In the genomic region with DNA sequence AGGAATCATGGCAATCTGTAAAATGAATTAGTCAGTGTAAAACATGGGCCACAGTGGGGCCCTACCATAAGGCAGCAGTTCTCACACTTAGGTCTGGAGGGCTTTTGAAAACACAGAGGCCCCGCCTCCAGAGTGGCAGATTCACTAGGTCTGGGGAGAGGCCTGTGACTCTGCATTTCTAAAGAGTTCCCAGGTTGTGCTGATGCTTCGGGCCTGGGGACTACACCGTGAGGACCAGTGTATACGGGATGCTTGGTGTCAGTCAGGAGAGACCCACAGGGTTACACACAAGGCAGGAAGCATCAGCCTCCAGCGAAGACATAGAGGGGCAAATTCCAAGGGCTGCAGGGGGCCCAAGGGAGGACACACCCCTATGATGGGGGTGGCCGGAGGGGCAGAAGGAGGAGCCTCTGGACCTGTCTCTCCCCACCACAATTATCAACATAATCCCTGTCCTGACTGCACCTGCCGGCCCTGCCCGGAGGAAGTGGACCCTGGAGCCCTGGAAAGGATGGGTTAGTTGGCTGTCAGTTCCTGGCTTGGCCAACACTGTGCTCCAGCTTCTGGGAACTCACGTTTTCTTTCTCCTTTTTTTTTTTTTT, we compare ENCODE assay signal across 11 cellular contexts. TPM values are rescaled to one million over a fixed set of nuclear protein-coding genes. Genes with fewer than 3 reads are reported as not detected.
DNase-seq lines count a peak whose midpoint lies in the region; ATAC-seq and TF ChIP-seq lines count a peak whose summit lies in the region.
"Had no signal": no experiment of that assay in that cellular context is flagged by ENCODE, and none has a peak within 500 bp of the region (broad histone marks: within the 10 kb centered on the region; RNA-seq: fewer than 3 reads in every experiment).

No MANE protein-coding gene starts in this region.

- H3K56ac ChIP-seq in IMR-90 (ENCODE audit: extremely low read depth, insufficient read depth, low read length) = no peak overlapping the region

- peak overlapping the region; percentile 51 for H2AK9ac ChIP-seq in IMR-90 (replicated peaks; ENCODE audit: low read depth, low read length, poor library complexity)

- peaks cover 3% of the 10 kb centered on the region; the same call in 1 of the 2 replicates for H3K9me1 ChIP-seq in IMR-90 (ENCODE audit: insufficient read depth, low read length)

- peak overlapping the region; percentile 22 for H3K27ac Mint-ChIP-seq in activated T-cell treated with anti-CD3 and anti-CD28 coated beads, Interleukin-2, amount 50 U/mL, for 72 hours
- H3K27ac Mint-ChIP-seq in naive thymus-derived CD4-positive, alpha-beta T cell = peak overlapping the region in 7 of 9 donors; percentile 67 to 99 (median 90)
- H3K27ac Mint-ChIP-seq: nephron progenitor cell had no signal

- intact Hi-C loops in IMR-90 (cut with micrococcal nuclease) (no loop called here), esophagus squamous epithelium (cut with DNase I) (loop anchor here (10.0 kb wide), 1 partner anchor 153 kb away; no protein-coding TSS in a partner anchor)
- intact Hi-C loops in naive thymus-derived CD4-positive, alpha-beta T cell (cut with micrococcal nuclease) = no loop called here

- in situ Hi-C loops in IMR-90 (cut with MboI; ENCODE audit: low sequenced_read_pairs) = loop anchor here (5.0 to 10.0 kb wide), 2 partner anchors 120 to 153 kb away; partner anchors contain the start of gene PIM1

- H2BK5ac ChIP-seq in IMR-90 (ENCODE audit: low read depth, low read length, poor library complexity, severe bottlenecking) = no peak overlapping the region

- 0 out of 2 replicates have a peak, but pooled peaks cover 3% of the 10 kb centered on the region for H4K20me1 ChIP-seq in IMR-90 (ENCODE audit: insufficient read depth, low read length)

- no peak for TF ChIP-seq POLR2A in IMR-90 (IDR thresholded peaks at IDR 0.05; ENCODE audit: low read depth, low read length)
- TF ChIP-seq POLR2A in esophagus squamous epithelium (IDR thresholded peaks at IDR 0.05) = no peak

- H3K14ac ChIP-seq in IMR-90 (replicated peaks; ENCODE audit: low read depth, low read length) = no peak overlapping the region

- no peak overlapping the region for H3K4me3 ChIP-seq in IMR-90 (ENCODE audit: insufficient read depth, low read depth, low read length)
- no peak overlapping the region for H3K4me3 ChIP-seq in naive thymus-derived CD4-positive, alpha-beta T cell (ENCODE audit: low read length)
- no peak overlapping the region for H3K4me3 ChIP-seq in esophagus squamous epithelium

- peak overlapping the region; percentile 31; the same call in 1 of the 2 replicates for H3K4ac ChIP-seq in IMR-90 (ENCODE audit: low read depth, low read length)

- H4K5ac ChIP-seq in IMR-90 (ENCODE audit: low read depth, low read length) = no peak overlapping the region

- H3K4me1 ChIP-seq in IMR-90 (ENCODE audit: control insufficient read depth, insufficient read depth, low read length) = peaks cover 6% of the 10 kb centered on the region
- H3K4me1 ChIP-seq in naive thymus-derived CD4-positive, alpha-beta T cell (ENCODE audit: control insufficient read depth in 2 of 2, insufficient read depth in 2 of 2, low read length in 2 of 2) = peaks cover 46 to 49% of the 10 kb centered on the region in 2 donors
- H3K4me1 ChIP-seq in esophagus squamous epithelium = peaks cover 46 to 74% (median 50%) of the 10 kb centered on the region in 3 donors

- H3K18ac ChIP-seq in IMR-90 (ENCODE audit: low read depth, low read length) = no peak overlapping the region

- H3K36me3 ChIP-seq in IMR-90 (ENCODE audit: control insufficient read depth, insufficient read depth, low read length) = no peaks in the 10 kb centered on the region
- H3K36me3 ChIP-seq in naive thymus-derived CD4-positive, alpha-beta T cell (ENCODE audit: control insufficient read depth in 2 of 3, insufficient read depth in 3 of 3, low read length in 3 of 3) = no peaks in the 10 kb centered on the region
- H3K36me3 ChIP-seq in esophagus squamous epithelium = no peaks in the 10 kb centered on the region

- peaks cover 66% of the 10 kb centered on the region for H3K4me1 Mint-ChIP-seq in activated T-cell treated with anti-CD3 and anti-CD28 coated beads, Interleukin-2, amount 50 U/mL, for 72 hours (ENCODE audit: low read depth)
- peaks cover 43 to 62% (median 49%) of the 10 kb centered on the region in 7 donors for H3K4me1 Mint-ChIP-seq in naive thymus-derived CD4-positive, alpha-beta T cell

- H3K27me3 ChIP-seq in IMR-90 (ENCODE audit: control insufficient read depth, insufficient read depth, low read length) (no peaks in the 10 kb centered on the region), esophagus squamous epithelium (no peaks in the 10 kb centered on the region)
- no peaks in the 10 kb centered on the region for H3K27me3 ChIP-seq in naive thymus-derived CD4-positive, alpha-beta T cell (ENCODE audit: control insufficient read depth in 2 of 2, insufficient read depth in 2 of 2, low read length in 2 of 2)
- H3K27me3 ChIP-seq: dorsolateral prefrontal cortex had no signal

- no TSS peak for BruUV-seq in IMR-90 (replicated peaks; lab: Mats Ljungman, UMichigan)

- H4K8ac ChIP-seq in IMR-90 (ENCODE audit: low read depth in 2 of 2, low read length in 2 of 2) = no peak overlapping the region

- no peaks in the 10 kb centered on the region for H3K79me1 ChIP-seq in IMR-90 (ENCODE audit: low read depth in 1 of 2, low read length in 2 of 2)

- 76% methylated on average over 4 of the region's 9 CpGs; no CpG with 5 or more reads in 1 of the 2 experiments for WGBS in IMR-90 (ENCODE audit: extremely low coverage in 2 of 2, insufficient read length in 1 of 2), 2 experiments
- WGBS in esophagus squamous epithelium, 2 donors = 65% methylated on average over 8 to 9 of the region's 9 CpGs

- H3K9me3 ChIP-seq in IMR-90 (ENCODE audit: control insufficient read depth, insufficient read depth, low read length) = no peaks in the 10 kb centered on the region
- no peaks in the 10 kb centered on the region for H3K9me3 ChIP-seq in naive thymus-derived CD4-positive, alpha-beta T cell (ENCODE audit: control insufficient read depth in 2 of 3, low read length in 3 of 3)
- H3K9me3 ChIP-seq in esophagus squamous epithelium = no peaks in the 10 kb centered on the region

- 0 out of 2 replicates have a peak overlapping the region, but pooled peaks have one; percentile 57 for H2BK20ac ChIP-seq in IMR-90 (ENCODE audit: low read depth, low read length)

- no peaks in the 10 kb centered on the region for H3K27me3 Mint-ChIP-seq in activated T-cell treated with anti-CD3 and anti-CD28 coated beads, Interleukin-2, amount 50 U/mL, for 72 hours (ENCODE audit: low read depth)
- no peaks in the 10 kb centered on the region for H3K27me3 Mint-ChIP-seq in naive thymus-derived CD4-positive, alpha-beta T cell

- peak overlapping the region; percentile 81 for H2AK5ac ChIP-seq in IMR-90 (ENCODE audit: low read depth, low read length)

- CTCF ChIA-PET in IMR-90 (lab: Yijun Ruan, JAX) = interaction anchor here (0.6 to 2.6 kb wide), 7 partner anchors 86 to 157 kb away, joined by 3 to 20 read pairs (median 5); no protein-coding TSS in a partner anchor
- CTCF ChIA-PET in naive thymus-derived CD4-positive, alpha-beta T cell (lab: Charles Lee) = interaction anchor here (0.6 to 8.3 kb wide), 16 partner anchors 27 to 316 kb away, joined by 3 to 178 read pairs (median 3); partner anchors contain the start of gene PIM1
- CTCF ChIA-PET in RWPE1 (lab: Yijun Ruan, JAX) = interaction anchor here (0.6 to 5.5 kb wide), 21 partner anchors 15 to 666 kb away, joined by 3 to 64 read pairs (median 4); partner anchors contain the start of genes C6orf89 and PIM1

- no peak overlapping the region for H3K9ac ChIP-seq in IMR-90 (ENCODE audit: low read depth, low read length)

- H2AFZ ChIP-seq in IMR-90 (replicated peaks; ENCODE audit: low read length, poor library complexity) = no peak overlapping the region

- POLR2A ChIA-PET in IMR-90 (lab: Charles Lee; ENCODE audit: unreplicated experiment) = no interaction called here
- POLR2A ChIA-PET in naive thymus-derived CD4-positive, alpha-beta T cell (lab: Charles Lee) = interaction anchor here (0.6 to 9.6 kb wide), 5 partner anchors 22 to 157 kb away, joined by 3 to 177 read pairs (median 19); partner anchors contain the start of gene PIM1
- POLR2A ChIA-PET in RWPE1 (lab: Yijun Ruan, JAX; ENCODE audit: low non-redundant PET) = interaction anchor here (0.6 kb wide), 1 partner anchor 152 kb away, joined by 7 read pairs; no protein-coding TSS in a partner anchor

- TF ChIP-seq RAD21 in IMR-90 (IDR thresholded peaks at IDR 0.05; ENCODE audit: low read length) = no peak

- TF ChIP-seq CTCF in IMR-90 (conservative IDR thresholded peaks at IDR 0.05; ENCODE audit: low read depth, low read length) (no peak), RWPE1 (conservative IDR thresholded peaks at IDR 0.05; ENCODE audit: low read depth) (no peak), esophagus squamous epithelium (IDR thresholded peaks at IDR 0.05) (no peak)

- H3K4me2 ChIP-seq in IMR-90 (ENCODE audit: low read depth, low read length) = no peak overlapping the region

- DNase-seq in NCI-H2171 treated with DMSO at 0.1 percent for 48 hours (lab: John Stamatoyannopoulos, UW) (peak; percentile 22), NCI-H2171 (lab: John Stamatoyannopoulos, UW) (no peak), IMR-90 (no peak), RWPE1 (ENCODE audit: low spot score) (no peak), esophagus squamous epithelium (lab: John Stamatoyannopoulos, UW) (no peak)
- DNase-seq in activated T-cell treated with anti-CD3 and anti-CD28 coated beads, Interleukin-2, amount 50 U/mL, for 72 hours = peak; percentile 33 to 52
- no peak for DNase-seq in naive thymus-derived CD4-positive, alpha-beta T cell

- no peak overlapping the region for H4K91ac ChIP-seq in IMR-90 (ENCODE audit: insufficient read depth, low read depth, low read length)

- dilution Hi-C loops in IMR-90 (cut with HindIII; ENCODE audit: low sequenced_read_pairs, unreplicated experiment) = no loop called here

- H3K4me3 Mint-ChIP-seq in activated T-cell treated with anti-CD3 and anti-CD28 coated beads, Interleukin-2, amount 50 U/mL, for 72 hours = peak overlapping the region; percentile 91 to 92
- H3K4me3 Mint-ChIP-seq in naive thymus-derived CD4-positive, alpha-beta T cell = peak overlapping the region in 8 of 10 donors; percentile 35 to 94 (median 66)
- H3K4me3 Mint-ChIP-seq: nephron progenitor cell had no signal

- H2BK120ac ChIP-seq in IMR-90 (ENCODE audit: low read depth, low read length) = no peak overlapping the region

- H3K36me3 Mint-ChIP-seq in activated T-cell treated with anti-CD3 and anti-CD28 coated beads, Interleukin-2, amount 50 U/mL, for 72 hours (ENCODE audit: insufficient read depth in 2 of 2) = peaks cover 5 to 10% of the 10 kb centered on the region in 2 donors
- H3K36me3 Mint-ChIP-seq in naive thymus-derived CD4-positive, alpha-beta T cell = peaks cover 0 to 17% (median 0%) of the 10 kb centered on the region in 5 donors

- H3K9me3 Mint-ChIP-seq in activated T-cell treated with anti-CD3 and anti-CD28 coated beads, Interleukin-2, amount 50 U/mL, for 72 hours = no peaks in the 10 kb centered on the region
- H3K9me3 Mint-ChIP-seq in naive thymus-derived CD4-positive, alpha-beta T cell = peaks cover 0 to 1% (median 0%) of the 10 kb centered on the region in 11 donors
- H3K9me3 Mint-ChIP-seq: nephron progenitor cell had no signal

- ATAC-seq in IMR-90 (ENCODE audit: low read depth) (no peak), HG03175 (IDR thresholded peaks at IDR 0.05; ENCODE audit: unreplicated experiment) (no peak)
- peak in 1 of 2 donors; percentile 7 for ATAC-seq in activated T-cell treated with anti-CD3 and anti-CD28 coated beads, Interleukin-2, amount 50 U/mL, for 72 hours (replicated peaks in 1 of 2)
- ATAC-seq in naive thymus-derived CD4-positive, alpha-beta T cell = no peak

- no peak overlapping the region for H3K23ac ChIP-seq in IMR-90 (ENCODE audit: low read depth, low read length)

- no peak overlapping the region for H3K27ac ChIP-seq in IMR-90 (ENCODE audit: insufficient read depth, low read length)
- H3K27ac ChIP-seq in naive thymus-derived CD4-positive, alpha-beta T cell (ENCODE audit: low read depth, low read length) = no peak overlapping the region
- no peak overlapping the region for H3K27ac ChIP-seq in RWPE1
- H3K27ac ChIP-seq in esophagus squamous epithelium = peak overlapping the region in 2 of 4 donors; percentile 10 to 33

- peak overlapping the region; percentile 9; the same call in 2 of the 3 replicates for H2BK15ac ChIP-seq in IMR-90 (ENCODE audit: low read depth, low read length)

RNA-seq across cellular contexts. Expression of gene FGD2, which starts 46.7 kb away (rescaled TPM):
- total RNA-seq in IMR-90 (2012; rRNA removed) (not detected in 2 replicates), esophagus squamous epithelium (10 to 100 TPM in 1 of 4 donors, 1 to 10 TPM in 3; 2.6 to 13.4 (median 5.3) TPM)
- 0.07 TPM in 1 of 2 replicates, not detected in the other for polyA plus RNA-seq in IMR-90 (2012; rRNA removed)
- polyA plus RNA-seq in IMR-90 (2012; cell fraction: cytosol; rRNA removed) = not detected in 2 replicates
- polyA plus RNA-seq in IMR-90 (2012; cell fraction: nucleus; rRNA removed; ENCODE audit: low replicate concordance) = 0.08 and 0.11 TPM in 2 replicates
- 1 to 10 TPM; 1.4 to 3.2 TPM for total RNA-seq in activated T-cell treated with anti-CD3 and anti-CD28 coated beads, Interleukin-2, amount 50 U/mL, for 72 hours
- total RNA-seq in naive thymus-derived CD4-positive, alpha-beta T cell = 10 to 100 TPM in 1 of 5 experiments, 1 to 10 TPM in 4; 1.4 to 71.9 (median 3.5) TPM
- under 1 TPM; 0.25 to 0.38 TPM for polyA plus RNA-seq in naive thymus-derived CD4-positive, alpha-beta T cell
- total RNA-seq: LHCN-M2 had no signal

Comparison
In these comparisons a context has a peak if more than half of its experiments do, and no peak if none do; other contexts are left out.
1. DNase-seq: peak in NCI-H2171 treated with DMSO at 0.1 percent for 48 hours (single experiment) and activated T-cell treated with anti-CD3 and anti-CD28 coated beads, Interleukin-2, amount 50 U/mL, for 72 hours (2 of 2); none in NCI-H2171 (single experiment), IMR-90 (single experiment), naive thymus-derived CD4-positive, alpha-beta T cell (0 of 9), RWPE1 (single experiment) and esophagus squamous epithelium (single experiment).